ENCODE assay signal across 1 cellular context in the genomic region with DNA sequence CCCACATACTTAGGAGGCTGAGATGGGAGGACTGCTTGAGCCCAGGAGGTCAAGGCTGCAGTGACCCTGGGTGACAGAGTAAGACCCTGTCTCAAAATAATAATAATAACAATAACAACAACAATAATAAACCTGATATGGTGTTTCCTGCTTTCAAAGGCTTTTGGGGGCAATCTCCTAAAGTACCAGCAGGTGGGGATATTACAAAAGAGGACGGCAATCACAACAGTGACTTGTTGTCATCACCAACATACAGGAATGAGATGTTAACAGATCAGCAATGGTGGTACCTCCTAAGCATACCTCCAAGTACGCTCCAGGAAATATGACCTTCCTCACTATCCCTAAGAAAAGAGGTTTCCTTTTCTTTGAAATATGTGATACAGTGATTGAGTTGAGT.
TF ChIP-seq lines count a peak whose summit lies in the region.

No MANE protein-coding gene starts in this region.

TF ChIP-seq in A549, 52 proteins besides CTCF, POLR2A, EP300 and RAD21 (continued from another document):
- TF ChIP-seq, protein P1, sequence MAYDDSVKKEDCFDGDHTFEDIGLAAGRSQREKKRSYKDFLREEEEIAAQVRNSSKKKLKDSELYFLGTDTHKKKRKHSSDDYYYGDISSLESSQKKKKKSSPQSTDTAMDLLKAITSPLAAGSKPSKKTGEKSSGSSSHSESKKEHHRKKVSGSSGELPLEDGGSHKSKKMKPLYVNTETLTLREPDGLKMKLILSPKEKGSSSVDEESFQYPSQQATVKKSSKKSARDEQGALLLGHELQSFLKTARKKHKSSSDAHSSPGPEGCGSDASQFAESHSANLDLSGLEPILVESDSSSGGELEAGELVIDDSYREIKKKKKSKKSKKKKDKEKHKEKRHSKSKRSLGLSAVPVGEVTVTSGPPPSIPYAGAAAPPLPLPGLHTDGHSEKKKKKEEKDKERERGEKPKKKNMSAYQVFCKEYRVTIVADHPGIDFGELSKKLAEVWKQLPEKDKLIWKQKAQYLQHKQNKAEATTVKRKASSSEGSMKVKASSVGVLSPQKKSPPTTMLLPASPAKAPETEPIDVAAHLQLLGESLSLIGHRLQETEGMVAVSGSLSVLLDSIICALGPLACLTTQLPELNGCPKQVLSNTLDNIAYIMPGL (CRISPR knock-in tag; IDR thresholded peaks at IDR 0.05; ENCODE audit: borderline replicate concordance): no peak
- TF ChIP-seq HOXB5 (CRISPR knock-in tag; IDR thresholded peaks at IDR 0.05) (no peak), ZNF302 (CRISPR knock-in tag; IDR thresholded peaks at IDR 0.05) (no peak), HOXB13 (CRISPR knock-in tag; IDR thresholded peaks at IDR 0.05; ENCODE audit: low read depth) (no peak), TP53 (CRISPR knock-in tag; IDR thresholded peaks at IDR 0.05) (no peak), EHMT2 (IDR thresholded peaks at IDR 0.05; ENCODE audit: low read depth) (no peak)
- TF ChIP-seq, protein P2, sequence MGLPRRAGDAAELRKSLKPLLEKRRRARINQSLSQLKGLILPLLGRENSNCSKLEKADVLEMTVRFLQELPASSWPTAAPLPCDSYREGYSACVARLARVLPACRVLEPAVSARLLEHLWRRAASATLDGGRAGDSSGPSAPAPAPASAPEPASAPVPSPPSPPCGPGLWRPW (IDR thresholded peaks at IDR 0.05): no peak
- TF ChIP-seq, protein P3, sequence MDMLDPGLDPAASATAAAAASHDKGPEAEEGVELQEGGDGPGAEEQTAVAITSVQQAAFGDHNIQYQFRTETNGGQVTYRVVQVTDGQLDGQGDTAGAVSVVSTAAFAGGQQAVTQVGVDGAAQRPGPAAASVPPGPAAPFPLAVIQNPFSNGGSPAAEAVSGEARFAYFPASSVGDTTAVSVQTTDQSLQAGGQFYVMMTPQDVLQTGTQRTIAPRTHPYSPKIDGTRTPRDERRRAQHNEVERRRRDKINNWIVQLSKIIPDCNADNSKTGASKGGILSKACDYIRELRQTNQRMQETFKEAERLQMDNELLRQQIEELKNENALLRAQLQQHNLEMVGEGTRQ (IDR thresholded peaks at IDR 0.05): no peak
